Comparison of ENCODE assay signal across 8 cellular contexts in the genomic region with DNA sequence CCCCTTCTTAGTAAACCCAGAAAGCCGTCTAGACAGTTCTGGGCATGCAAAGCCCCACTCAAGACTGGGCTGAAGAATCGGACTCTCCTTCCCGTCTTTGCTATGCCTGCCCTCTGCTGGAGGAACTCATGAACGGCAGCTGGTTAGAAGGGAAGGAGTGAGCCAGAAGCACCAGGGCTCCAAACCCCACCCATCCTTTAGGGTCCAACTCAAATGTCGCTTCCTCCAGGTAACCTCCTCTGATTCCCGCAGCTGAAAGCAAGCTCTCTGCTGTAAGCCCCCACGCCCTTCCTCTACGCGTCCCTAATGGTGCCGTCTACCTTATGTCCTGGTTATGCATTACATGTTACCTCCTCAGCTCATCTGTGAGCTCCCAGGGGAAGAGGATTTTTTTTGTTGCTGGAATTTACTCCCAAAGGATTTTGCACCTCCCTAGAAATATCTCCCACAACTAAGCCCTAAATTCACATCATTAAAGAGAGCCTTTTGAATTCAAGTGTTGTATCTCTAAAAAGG. TPM values are rescaled to one million over a fixed set of nuclear protein-coding genes. Genes with fewer than 3 reads are reported as not detected.
A peak's percentile ranks its signal among the peaks of the same experiment; 100 is the strongest.
DNase-seq lines count a peak whose midpoint lies in the region; ATAC-seq and TF ChIP-seq lines count a peak whose summit lies in the region.

No MANE protein-coding gene starts in this region.

- peak; percentile 53 for ATAC-seq in GM18517 (IDR thresholded peaks at IDR 0.05; ENCODE audit: unreplicated experiment)
- peak; percentile 86 to 93 for ATAC-seq in naive thymus-derived CD8-positive, alpha-beta T cell
- ATAC-seq in stimulated activated effector memory CD8-positive, alpha-beta T cell treated with anti-CD3 and anti-CD28 coated beads, Interleukin-12 subunit alpha, Interleukin-12 subunit beta, amount 100 ng/mL, for 72 hours: peak; percentile 92

- peaks cover 0 to 15% (median 8%) of the 10 kb centered on the region in 5 donors for H3K27me3 Mint-ChIP-seq in naive thymus-derived CD8-positive, alpha-beta T cell

- peaks cover 10% of the 10 kb centered on the region for H3K4me1 ChIP-seq in OCI-LY3 (ENCODE audit: low read length)
- H3K4me1 ChIP-seq in esophagus squamous epithelium: peaks cover 0 to 8% (median 0%) of the 10 kb centered on the region in 3 donors

- peaks cover 10% of the 10 kb centered on the region; the same call in 1 of the 2 replicates for H3K27me3 ChIP-seq in OCI-LY3 (ENCODE audit: low read depth, low read length)
- peaks cover 0 to 60% (median 0%) of the 10 kb centered on the region in 4 donors for H3K27me3 ChIP-seq in esophagus squamous epithelium

- peak overlapping the region in 4 of 10 donors; percentile 11 to 48 (median 29) for H3K27ac Mint-ChIP-seq in naive thymus-derived CD8-positive, alpha-beta T cell
- H3K27ac Mint-ChIP-seq in stimulated activated effector memory CD8-positive, alpha-beta T cell treated with anti-CD3 and anti-CD28 coated beads, Interleukin-12 subunit alpha, Interleukin-12 subunit beta, amount 100 ng/mL, for 72 hours: no peak overlapping the region

- H3K36me3 ChIP-seq in OCI-LY3 (replicated peaks; ENCODE audit: low read depth, low read length) (no peaks in the 10 kb centered on the region), esophagus squamous epithelium (no peaks in the 10 kb centered on the region)

- H3K27ac ChIP-seq in OCI-LY3 (ENCODE audit: low read length): no peak overlapping the region
- H3K27ac ChIP-seq in esophagus squamous epithelium: no peak overlapping the region

- no peak overlapping the region for H3K4me3 Mint-ChIP-seq in naive thymus-derived CD8-positive, alpha-beta T cell
- no peak overlapping the region for H3K4me3 Mint-ChIP-seq in stimulated activated effector memory CD8-positive, alpha-beta T cell treated with anti-CD3 and anti-CD28 coated beads, Interleukin-12 subunit alpha, Interleukin-12 subunit beta, amount 100 ng/mL, for 72 hours

- POLR2A ChIA-PET in naive thymus-derived CD8-positive, alpha-beta T cell (lab: Charles Lee): interaction anchor here (0.6 to 1.8 kb wide), 5 partner anchors 11 to 289 kb away, joined by 3 to 6 read pairs (median 3); no protein-coding TSS in a partner anchor

- no peak for TF ChIP-seq EP300 in Ishikawa (IDR thresholded peaks at IDR 0.05; ENCODE audit: borderline replicate concordance)

- no peak for TF ChIP-seq POLR2A in esophagus squamous epithelium (IDR thresholded peaks at IDR 0.05)

- no peaks in the 10 kb centered on the region for H3K79me2 ChIP-seq in OCI-LY3 (ENCODE audit: low read length)

- no peaks in the 10 kb centered on the region for H3K9me3 ChIP-seq in OCI-LY3 (ENCODE audit: insufficient read depth, low read length)
- H3K9me3 ChIP-seq in esophagus squamous epithelium: no peaks in the 10 kb centered on the region

- peak overlapping the region; percentile 91 for H2AFZ ChIP-seq in OCI-LY3 (ENCODE audit: low read depth, low read length)

- intact Hi-C loops in esophagus squamous epithelium (cut with DNase I): loop anchor here (10.0 kb wide), 1 partner anchor 283 kb away; a partner anchor contains a TSS

- peak overlapping the region; percentile 47; the same call in 1 of the 2 replicates for H3K9ac ChIP-seq in OCI-LY3 (ENCODE audit: low read length)

- H3K36me3 Mint-ChIP-seq in naive thymus-derived CD8-positive, alpha-beta T cell: no peaks in the 10 kb centered on the region
- H3K36me3 Mint-ChIP-seq in stimulated activated effector memory CD8-positive, alpha-beta T cell treated with anti-CD3 and anti-CD28 coated beads, Interleukin-12 subunit alpha, Interleukin-12 subunit beta, amount 100 ng/mL, for 72 hours: no peaks in the 10 kb centered on the region

- peak; percentile 93 for TF ChIP-seq CTCF in OCI-LY3 (IDR thresholded peaks at IDR 0.05; ENCODE audit: low read depth, low read length)
- TF ChIP-seq CTCF in esophagus squamous epithelium (IDR thresholded peaks at IDR 0.05): peak; percentile 74 to 89 (median 84)

- peak; percentile 51 for DNase-seq in 8988T
- DNase-seq in activated T-cell treated with anti-CD3 and anti-CD28 coated beads for 1 hour (ENCODE audit: low read depth): peak; percentile 60
- no peak for DNase-seq in esophagus squamous epithelium (lab: John Stamatoyannopoulos, UW)
- peak; percentile 47 to 85 (median 69) for DNase-seq in naive thymus-derived CD8-positive, alpha-beta T cell
- peak; percentile 58 to 88 for DNase-seq in stimulated activated effector memory CD8-positive, alpha-beta T cell treated with anti-CD3 and anti-CD28 coated beads, Interleukin-12 subunit alpha, Interleukin-12 subunit beta, amount 100 ng/mL, for 72 hours (ENCODE audit: low spot score in 2 of 2)

- H3K4me3 ChIP-seq in OCI-LY3 (ENCODE audit: low read length) (peak overlapping the region; percentile 65), esophagus squamous epithelium (no peak overlapping the region)

- H3K9me3 Mint-ChIP-seq in naive thymus-derived CD8-positive, alpha-beta T cell: no peaks in the 10 kb centered on the region
- no peaks in the 10 kb centered on the region for H3K9me3 Mint-ChIP-seq in stimulated activated effector memory CD8-positive, alpha-beta T cell treated with anti-CD3 and anti-CD28 coated beads, Interleukin-12 subunit alpha, Interleukin-12 subunit beta, amount 100 ng/mL, for 72 hours

- WGBS in esophagus squamous epithelium, 2 donors: 4 to 5% methylated on average over 9 to 10 of the region's 10 CpGs

- peaks cover 0 to 10% (median 8%) of the 10 kb centered on the region in 4 donors for H3K4me1 Mint-ChIP-seq in naive thymus-derived CD8-positive, alpha-beta T cell
- peaks cover 8% of the 10 kb centered on the region for H3K4me1 Mint-ChIP-seq in stimulated activated effector memory CD8-positive, alpha-beta T cell treated with anti-CD3 and anti-CD28 coated beads, Interleukin-12 subunit alpha, Interleukin-12 subunit beta, amount 100 ng/mL, for 72 hours

- H3K4me2 ChIP-seq in OCI-LY3 (ENCODE audit: low read length): peak overlapping the region; percentile 96

- no peaks in the 10 kb centered on the region for H4K20me1 ChIP-seq in OCI-LY3 (ENCODE audit: insufficient read depth, low read length)

- TF ChIP-seq RAD21 in Ishikawa (IDR thresholded peaks at IDR 0.05; ENCODE audit: low read depth): peak; percentile 97

TF ChIP-seq in Ishikawa, 13 proteins besides CTCF, POLR2A, EP300 and RAD21:
- TF ChIP-seq TCF12 (IDR thresholded peaks at IDR 0.05; ENCODE audit: low read depth): no peak
- no peak for TF ChIP-seq EGR1 (IDR thresholded peaks at IDR 0.05)
- TF ChIP-seq, protein P1, sequence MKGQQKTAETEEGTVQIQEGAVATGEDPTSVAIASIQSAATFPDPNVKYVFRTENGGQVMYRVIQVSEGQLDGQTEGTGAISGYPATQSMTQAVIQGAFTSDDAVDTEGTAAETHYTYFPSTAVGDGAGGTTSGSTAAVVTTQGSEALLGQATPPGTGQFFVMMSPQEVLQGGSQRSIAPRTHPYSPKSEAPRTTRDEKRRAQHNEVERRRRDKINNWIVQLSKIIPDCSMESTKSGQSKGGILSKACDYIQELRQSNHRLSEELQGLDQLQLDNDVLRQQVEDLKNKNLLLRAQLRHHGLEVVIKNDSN (IDR thresholded peaks at IDR 0.05): no peak
- TF ChIP-seq, protein P2, sequence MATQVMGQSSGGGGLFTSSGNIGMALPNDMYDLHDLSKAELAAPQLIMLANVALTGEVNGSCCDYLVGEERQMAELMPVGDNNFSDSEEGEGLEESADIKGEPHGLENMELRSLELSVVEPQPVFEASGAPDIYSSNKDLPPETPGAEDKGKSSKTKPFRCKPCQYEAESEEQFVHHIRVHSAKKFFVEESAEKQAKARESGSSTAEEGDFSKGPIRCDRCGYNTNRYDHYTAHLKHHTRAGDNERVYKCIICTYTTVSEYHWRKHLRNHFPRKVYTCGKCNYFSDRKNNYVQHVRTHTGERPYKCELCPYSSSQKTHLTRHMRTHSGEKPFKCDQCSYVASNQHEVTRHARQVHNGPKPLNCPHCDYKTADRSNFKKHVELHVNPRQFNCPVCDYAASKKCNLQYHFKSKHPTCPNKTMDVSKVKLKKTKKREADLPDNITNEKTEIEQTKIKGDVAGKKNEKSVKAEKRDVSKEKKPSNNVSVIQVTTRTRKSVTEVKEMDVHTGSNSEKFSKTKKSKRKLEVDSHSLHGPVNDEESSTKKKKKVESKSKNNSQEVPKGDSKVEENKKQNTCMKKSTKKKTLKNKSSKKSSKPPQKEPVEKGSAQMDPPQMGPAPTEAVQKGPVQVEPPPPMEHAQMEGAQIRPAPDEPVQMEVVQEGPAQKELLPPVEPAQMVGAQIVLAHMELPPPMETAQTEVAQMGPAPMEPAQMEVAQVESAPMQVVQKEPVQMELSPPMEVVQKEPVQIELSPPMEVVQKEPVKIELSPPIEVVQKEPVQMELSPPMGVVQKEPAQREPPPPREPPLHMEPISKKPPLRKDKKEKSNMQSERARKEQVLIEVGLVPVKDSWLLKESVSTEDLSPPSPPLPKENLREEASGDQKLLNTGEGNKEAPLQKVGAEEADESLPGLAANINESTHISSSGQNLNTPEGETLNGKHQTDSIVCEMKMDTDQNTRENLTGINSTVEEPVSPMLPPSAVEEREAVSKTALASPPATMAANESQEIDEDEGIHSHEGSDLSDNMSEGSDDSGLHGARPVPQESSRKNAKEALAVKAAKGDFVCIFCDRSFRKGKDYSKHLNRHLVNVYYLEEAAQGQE (IDR thresholded peaks at IDR 0.05; ENCODE audit: low read depth): no peak
- no peak for TF ChIP-seq TEAD4 (IDR thresholded peaks at IDR 0.05)
- TF ChIP-seq CREB1 (IDR thresholded peaks at IDR 0.05; ENCODE audit: low read depth): no peak
- TF ChIP-seq CEBPB (IDR thresholded peaks at IDR 0.05): no peak
- TF ChIP-seq TAF1 (IDR thresholded peaks at IDR 0.05; ENCODE audit: low read depth): no peak
- TF ChIP-seq FOXM1 (IDR thresholded peaks at IDR 0.05; ENCODE audit: borderline replicate concordance, low read depth): no peak
- no peak for TF ChIP-seq YY1 (IDR thresholded peaks at IDR 0.05; ENCODE audit: low read depth)
- TF ChIP-seq, protein P3, sequence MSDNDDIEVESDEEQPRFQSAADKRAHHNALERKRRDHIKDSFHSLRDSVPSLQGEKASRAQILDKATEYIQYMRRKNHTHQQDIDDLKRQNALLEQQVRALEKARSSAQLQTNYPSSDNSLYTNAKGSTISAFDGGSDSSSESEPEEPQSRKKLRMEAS (IDR thresholded peaks at IDR 0.05): no peak
- TF ChIP-seq ZBTB7A (IDR thresholded peaks at IDR 0.05; ENCODE audit: low read depth): no peak
- TF ChIP-seq NFIC (IDR thresholded peaks at IDR 0.05): no peak

RNA-seq across cellular contexts. Expression of a gene that starts 59.0 kb away (rescaled TPM):
- total RNA-seq in esophagus squamous epithelium: 1 to 10 TPM in 1 of 4 donors, under 1 TPM in 3; 0.11 to 1.1 (median 0.40) TPM
- 1 to 10 TPM; 1.1 to 1.8 TPM for total RNA-seq in naive thymus-derived CD8-positive, alpha-beta T cell
- under 1 TPM; 0.07 to 0.42 (median 0.22) TPM for polyA plus RNA-seq in naive thymus-derived CD8-positive, alpha-beta T cell
